Comparison of ENCODE assay signal across 14 cellular contexts in genomic region chr18:72811047-72811446, GRCh38. TPM values are rescaled to one million over a fixed set of nuclear protein-coding genes. Genes with fewer than 3 reads are reported as not detected.
DNase-seq lines count a peak whose midpoint lies in the region; ATAC-seq, FAIRE-seq and TF ChIP-seq lines count a peak whose summit lies in the region.
"Had no signal": no experiment of that assay in that cellular context is flagged by ENCODE, and none has a peak within 500 bp of the region (broad histone marks: within the 10 kb centered on the region; RNA-seq: fewer than 3 reads in every experiment).

No MANE protein-coding gene starts in this region.

- intact Hi-C loops in activated CD4-positive, alpha-beta T cell treated with anti-CD3 and anti-CD28 coated beads for 36 hours (cut with DNase I, micrococcal nuclease) = no loop called here

- no peaks in the 10 kb centered on the region for H3K4me1 ChIP-seq in small intestine (ENCODE audit: control insufficient read depth in 2 of 2, insufficient read depth in 1 of 2, low read depth in 1 of 2, low read length in 1 of 2)
- H3K4me1 ChIP-seq: transverse colon had no signal

- no peak for TF ChIP-seq CTCF in progenitor cell of endocrine pancreas (IDR thresholded peaks at IDR 0.05; ENCODE audit: unreplicated experiment)
- TF ChIP-seq CTCF in D721Med (IDR thresholded peaks at IDR 0.05; ENCODE audit: insufficient read depth, missing control alignments) = no peak

- CTCF ChIA-PET in activated CD4-positive, alpha-beta T cell treated with anti-CD3 and anti-CD28 coated beads for 36 hours (lab: Charles Lee) = no interaction called here

- FAIRE-seq in D721Med (lab: Jason Lieb, UNC) (no peak), small intestine (lab: Jason Lieb, UNC) (no peak)

- H3K27ac ChIP-seq in small intestine (ENCODE audit: low read depth in 1 of 2, low read length in 1 of 2) = no peak overlapping the region
- H3K27ac ChIP-seq: heart right ventricle, transverse colon had no signal

- DNase-seq in NCI-H2107 treated with DMSO at 0.1 percent for 48 hours (lab: John Stamatoyannopoulos, UW; ENCODE audit: unreplicated experiment) (peak; percentile 44), NCI-H2107 (lab: John Stamatoyannopoulos, UW) (no peak), NCI-H146 treated with DMSO at 0.1 percent for 48 hours (lab: John Stamatoyannopoulos, UW; ENCODE audit: unreplicated experiment) (peak; percentile 73), progenitor cell of endocrine pancreas (ENCODE audit: low spot score, unreplicated experiment) (no peak), D721Med (ENCODE audit: insufficient read length, low spot score) (no peak), small intestine (no peak)
- no peak for DNase-seq in activated CD4-positive, alpha-beta T cell treated with anti-CD3 and anti-CD28 coated beads for 36 hours
- DNase-seq: activated CD4-positive, alpha-beta T cell treated with anti-CD3 and anti-CD28 coated beads, Interleukin-2, amount 50 U/mL, for 4 hours; amygdala; heart right ventricle; NCI-H345; transverse colon had no signal

- POLR2A ChIA-PET in activated CD4-positive, alpha-beta T cell treated with anti-CD3 and anti-CD28 coated beads for 36 hours (lab: Charles Lee) = no interaction called here

- no peaks in the 10 kb centered on the region for H3K27me3 ChIP-seq in small intestine (ENCODE audit: control insufficient read depth in 2 of 2, insufficient read depth in 2 of 2, low read length in 2 of 2)
- H3K27me3 ChIP-seq: transverse colon had no signal

- H3K4me3 Mint-ChIP-seq in progenitor cell of endocrine pancreas (ENCODE audit: low read depth) = no peak overlapping the region
- no peak overlapping the region for H3K4me3 Mint-ChIP-seq in activated CD4-positive, alpha-beta T cell treated with anti-CD3 and anti-CD28 coated beads for 36 hours
- H3K4me3 Mint-ChIP-seq: T-helper 2 cell treated with Interferon-gamma antibody and Interleukin-4, amounts not matched to agents 5 μg/mL and 100 μg/mL, for 36 hours had no signal

- peak; percentile 98 for ATAC-seq in HG02678 (IDR thresholded peaks at IDR 0.05; ENCODE audit: unreplicated experiment)
- no peak for ATAC-seq in activated CD4-positive, alpha-beta T cell treated with anti-CD3 and anti-CD28 coated beads for 36 hours
- ATAC-seq: heart right ventricle had no signal

- H3K36me3 Mint-ChIP-seq in progenitor cell of endocrine pancreas (ENCODE audit: insufficient read depth) = peaks cover 8% of the 10 kb centered on the region
- no peaks in the 10 kb centered on the region for H3K36me3 Mint-ChIP-seq in activated CD4-positive, alpha-beta T cell treated with anti-CD3 and anti-CD28 coated beads for 36 hours (ENCODE audit: low read depth)

- 69 to 73% (median 70%) methylated on average over 7 of the region's 7 CpGs for WGBS in small intestine, 3 donors

- peak overlapping the region; percentile 5 for H3K27ac Mint-ChIP-seq in progenitor cell of endocrine pancreas
- no peak overlapping the region for H3K27ac Mint-ChIP-seq in activated CD4-positive, alpha-beta T cell treated with anti-CD3 and anti-CD28 coated beads for 36 hours
- H3K27ac Mint-ChIP-seq: T-helper 2 cell treated with Interferon-gamma antibody and Interleukin-4, amounts not matched to agents 5 μg/mL and 100 μg/mL, for 36 hours had no signal

- H3K9me3 Mint-ChIP-seq in progenitor cell of endocrine pancreas (ENCODE audit: low read depth) = no peaks in the 10 kb centered on the region
- no peaks in the 10 kb centered on the region for H3K9me3 Mint-ChIP-seq in activated CD4-positive, alpha-beta T cell treated with anti-CD3 and anti-CD28 coated beads for 36 hours (ENCODE audit: low read depth)
- H3K9me3 Mint-ChIP-seq: T-helper 2 cell treated with Interferon-gamma antibody and Interleukin-4, amounts not matched to agents 5 μg/mL and 100 μg/mL, for 36 hours had no signal

- H3K9me3 ChIP-seq in small intestine (ENCODE audit: control insufficient read depth, low read depth) = no peaks in the 10 kb centered on the region
- H3K9me3 ChIP-seq: transverse colon had no signal

- H3K27me3 Mint-ChIP-seq in progenitor cell of endocrine pancreas = no peaks in the 10 kb centered on the region
- H3K27me3 Mint-ChIP-seq in activated CD4-positive, alpha-beta T cell treated with anti-CD3 and anti-CD28 coated beads for 36 hours = no peaks in the 10 kb centered on the region

- no peak overlapping the region for H3K4me3 ChIP-seq in small intestine (ENCODE audit: low read depth in 1 of 2, low read length in 2 of 2)
- H3K4me3 ChIP-seq: heart right ventricle, transverse colon had no signal

- H3K36me3 ChIP-seq in small intestine (ENCODE audit: control insufficient read depth in 2 of 2, insufficient read depth in 2 of 2, low read length in 2 of 2) = no peaks in the 10 kb centered on the region
- H3K36me3 ChIP-seq: heart right ventricle, transverse colon had no signal

- no peaks in the 10 kb centered on the region for H3K4me1 Mint-ChIP-seq in progenitor cell of endocrine pancreas (ENCODE audit: low read depth)
- no peaks in the 10 kb centered on the region for H3K4me1 Mint-ChIP-seq in activated CD4-positive, alpha-beta T cell treated with anti-CD3 and anti-CD28 coated beads for 36 hours

RNA-seq across cellular contexts. Expression of gene NETO1, which starts 56.7 kb away (rescaled TPM):
- 52.4 and 57.5 TPM in 2 replicates for total RNA-seq in progenitor cell of endocrine pancreas
- polyA plus RNA-seq in small intestine = under 1 TPM in 1 of 3 donors, not detected in 2; 0.06 TPM
- total RNA-seq in activated CD4-positive, alpha-beta T cell treated with anti-CD3 and anti-CD28 coated beads for 36 hours = not detected

Comparison
In these comparisons a context has a peak if more than half of its experiments do, and no peak if none do; other contexts are left out.
1. DNase-seq: peak in NCI-H2107 treated with DMSO at 0.1 percent for 48 hours (single experiment) and NCI-H146 treated with DMSO at 0.1 percent for 48 hours (single experiment); none in NCI-H2107 (single experiment), progenitor cell of endocrine pancreas (single experiment), D721Med (single experiment), small intestine (single experiment) and activated CD4-positive, alpha-beta T cell treated with anti-CD3 and anti-CD28 coated beads for 36 hours (single experiment).
2. RNA of gene NETO1, which starts 56.7 kb away (total RNA-seq): 52.4 to 57.5 TPM in progenitor cell of endocrine pancreas; not detected in activated CD4-positive, alpha-beta T cell treated with anti-CD3 and anti-CD28 coated beads for 36 hours; every median in the first group is over 10 times any median in the second.